ENCODE assay signal across 12 cellular contexts in genomic region chr17:58415371-58416055, GRCh38. TPM values are rescaled to one million over a fixed set of nuclear protein-coding genes. Genes with fewer than 3 reads are reported as not detected.
DNase-seq lines count a peak whose midpoint lies in the region; ATAC-seq, FAIRE-seq and TF ChIP-seq lines count a peak whose summit lies in the region.
"Had no signal": no experiment of that assay in that cellular context is flagged by ENCODE, and none has a peak within 500 bp of the region (broad histone marks: within the 10 kb centered on the region; RNA-seq: fewer than 3 reads in every experiment).

No MANE protein-coding gene starts in this region.

- H2AFZ ChIP-seq in keratinocyte (ENCODE audit: control insufficient read depth, low read length) = no peak overlapping the region

- H3K9ac ChIP-seq in keratinocyte (ENCODE audit: control insufficient read depth, extremely low read depth, insufficient read depth, low read length) = peak overlapping the region; percentile 91

- H3K27ac ChIP-seq in adrenal gland (peak overlapping the region in 4 of 5 donors; percentile 3 to 88 (median 77)), keratinocyte (ENCODE audit: control insufficient read depth, insufficient read depth, low read length) (peak overlapping the region; percentile 95), thymus (ENCODE audit: low read depth) (peak overlapping the region; percentile 20)

- TF ChIP-seq CTCF in adrenal gland (IDR thresholded peaks at IDR 0.05) (peak in 5 of 6 experiments; percentile 12 to 33 (median 23)), keratinocyte (optimal IDR thresholded peaks at IDR 0.05 in 1 of 3, IDR thresholded peaks at IDR 0.05 in 1 of 3, conservative IDR thresholded peaks at IDR 0.05 in 1 of 3; ENCODE audit: extremely low read depth in 1 of 3, insufficient read depth in 2 of 3, low read length in 3 of 3) (no peak)

- H3K4me1 ChIP-seq in adrenal gland (replicated peaks in 1 of 2) (peaks cover 14 to 21% of the 10 kb centered on the region in 2 donors), keratinocyte (ENCODE audit: control insufficient read depth, extremely low read depth, insufficient read depth, low read length) (peaks cover 20% of the 10 kb centered on the region), thymus (ENCODE audit: control insufficient read depth, insufficient read depth, low read length) (no peaks in the 10 kb centered on the region)

- TF ChIP-seq POLR2A in adrenal gland (IDR thresholded peaks at IDR 0.05) = peak in 1 of 2 donors; percentile 46

- peak; percentile 44 to 66 for DNase-seq in NCI-H2081 (lab: John Stamatoyannopoulos, UW)
- no peak for DNase-seq in NCI-H2081 treated with DMSO at 0.1 percent for 48 hours (lab: John Stamatoyannopoulos, UW)
- peak; percentile 37 to 71 (median 60) for DNase-seq in adrenal gland
- no peak for DNase-seq in keratinocyte (ENCODE audit: low read depth, low spot score)
- no peak for DNase-seq in NCI-H748 treated with DMSO at 0.1 percent for 48 hours (lab: John Stamatoyannopoulos, UW)
- DNase-seq in NCI-H226 = no peak
- DNase-seq: HFFc6, Kasumi-1 had no signal

- H3K79me2 ChIP-seq in keratinocyte (ENCODE audit: control insufficient read depth, insufficient read depth, low read length) = peaks cover 66% of the 10 kb centered on the region

- ATAC-seq in GM19324 (IDR thresholded peaks at IDR 0.05; ENCODE audit: low FRiP score, unreplicated experiment) = no peak

- H4K20me1 ChIP-seq in keratinocyte (ENCODE audit: control insufficient read depth, extremely low read depth, insufficient read depth, low read length) = no peaks in the 10 kb centered on the region

- 39 to 50% (median 43%) methylated on average over 6 of the region's 6 CpGs for WGBS in adrenal gland, 4 donors
- 96% methylated on average over 6 of the region's 6 CpGs for WGBS in thymus

- peak overlapping the region; percentile 93 for H3K4me2 ChIP-seq in keratinocyte (ENCODE audit: control insufficient read depth, extremely low read depth, insufficient read depth, low read depth, low read length)

- H3K9me1 ChIP-seq in keratinocyte (ENCODE audit: control insufficient read depth, extremely low read depth, insufficient read depth, low read length) = no peaks in the 10 kb centered on the region

- dilution Hi-C loops in keratinocyte (cut with MboI; ENCODE audit: extremely low pct_ligation_motif_present, low sequenced_read_pairs) = no loop called here

- H3K4me3 ChIP-seq in adrenal gland = peak overlapping the region in 2 of 4 donors; percentile 22 to 56
- peak overlapping the region; percentile 64 to 97 (median 95) for H3K4me3 ChIP-seq in keratinocyte (ENCODE audit: control insufficient read depth in 2 of 3, extremely low read depth in 1 of 3, insufficient read depth in 2 of 3, low read depth in 1 of 3, low read length in 3 of 3)
- H3K4me3 ChIP-seq in thymus (ENCODE audit: low read length) = no peak overlapping the region

- intact Hi-C loops in adrenal gland (cut with DNase I) = loop anchor here in 1 of 2 donors (5.0 kb wide), 1 partner anchor 58 kb away; no protein-coding TSS in a partner anchor

- H3K27me3 ChIP-seq in adrenal gland (no peaks in the 10 kb centered on the region), keratinocyte (ENCODE audit: control insufficient read depth, extremely low read depth, insufficient read depth, low read length) (no peaks in the 10 kb centered on the region), thymus (ENCODE audit: control insufficient read depth, insufficient read depth) (no peaks in the 10 kb centered on the region)

- H3K36me3 ChIP-seq in adrenal gland (replicated peaks in 1 of 2) (no peaks in the 10 kb centered on the region), keratinocyte (ENCODE audit: control insufficient read depth in 2 of 2, extremely low read depth in 1 of 2, insufficient read depth in 2 of 2, low read length in 2 of 2) (no peaks in the 10 kb centered on the region), thymus (ENCODE audit: control insufficient read depth, insufficient read depth) (no peaks in the 10 kb centered on the region)

- no peaks in the 10 kb centered on the region for H3K9me3 ChIP-seq in adrenal gland (replicated peaks in 1 of 3)
- no peaks in the 10 kb centered on the region for H3K9me3 ChIP-seq in keratinocyte (ENCODE audit: control insufficient read depth, low read depth, low read length)
- no peaks in the 10 kb centered on the region for H3K9me3 ChIP-seq in thymus (ENCODE audit: control insufficient read depth)

- FAIRE-seq in keratinocyte (lab: Jason Lieb, UNC) = peak; percentile 61

RNA-seq across cellular contexts. Expression of gene RNF43, which starts 1.8 kb away (rescaled TPM):
- total RNA-seq in adrenal gland = 10 to 100 TPM; 10.5 to 30.8 (median 18.5) TPM
- polyA plus RNA-seq in adrenal gland = 1 to 10 TPM; 5.9 to 9.8 (median 7.5) TPM
- polyA plus RNA-seq in keratinocyte = 5.3 to 16.4 TPM (median 15.0 TPM) in 3 replicates
- 6.5 TPM for polyA plus RNA-seq in keratinocyte (2011; ENCODE audit: low read depth)
- polyA plus RNA-seq in keratinocyte (2011; cell fraction: cytosol; rRNA removed) = 7.6 and 9.6 TPM in 2 replicates
- polyA plus RNA-seq in keratinocyte (2011; cell fraction: nucleus; rRNA removed) = 36.2 and 39.0 TPM in 2 replicates
- polyA plus RNA-seq in keratinocyte (2012; ENCODE audit: low replicate concordance) = 8.3 and 16.0 TPM in 2 replicates
- polyA minus RNA-seq in keratinocyte = 8.0 to 23.8 TPM (median 16.6 TPM) in 3 replicates
- 2.7 TPM for polyA minus RNA-seq in keratinocyte (2011; cell fraction: cytosol; rRNA and poly(A)+ RNA removed)
- polyA minus RNA-seq in keratinocyte (2011; cell fraction: nucleus; rRNA and poly(A)+ RNA removed) = 21.7 and 32.8 TPM in 2 replicates
- 2.2 TPM for polyA plus RNA-seq in thymus
- total RNA-seq: A172, fibroblast of villous mesenchyme, HFFc6 had no signal

Comparison
In these comparisons a context has a peak if more than half of its experiments do, and no peak if none do; other contexts are left out.
1. DNase-seq: peak in NCI-H2081 (2 of 2) and adrenal gland (7 of 7); none in NCI-H2081 treated with DMSO at 0.1 percent for 48 hours (single experiment), keratinocyte (single experiment), NCI-H748 treated with DMSO at 0.1 percent for 48 hours (single experiment) and NCI-H226 (single experiment).
2. H3K27ac ChIP-seq: peak in every context shown above with its lines; median percentile 95 in keratinocyte; 77 in adrenal gland; 20 in thymus.
3. CTCF ChIP-seq: peak in adrenal gland (5 of 6); none in keratinocyte (0 of 3).